ENCODE assay signal across 8 cellular contexts in genomic region chr22:46044718-46045458, GRCh38.
DNase-seq lines count a peak whose midpoint lies in the region; ATAC-seq and TF ChIP-seq lines count a peak whose summit lies in the region.

No MANE protein-coding gene starts in this region.

- H3K36me3 ChIP-seq in SK-N-MC (ENCODE audit: insufficient read depth, low read length) (no peaks in the 10 kb centered on the region), muscle layer of duodenum (ENCODE audit: control insufficient read depth in 1 of 2, insufficient read depth in 2 of 2, low read length in 2 of 2) (no peaks in the 10 kb centered on the region), urinary bladder (ENCODE audit: insufficient read depth) (no peaks in the 10 kb centered on the region)

- peak overlapping the region; percentile 81 for H3K9ac ChIP-seq in SK-N-MC (ENCODE audit: insufficient read length)

- H3K27ac ChIP-seq in C4-2B: peak overlapping the region; percentile 99
- H3K27ac ChIP-seq in SK-N-MC: peak overlapping the region; percentile 77
- peak overlapping the region; percentile 79 for H3K27ac ChIP-seq in epithelial cell of prostate
- H3K27ac ChIP-seq in muscle layer of duodenum (ENCODE audit: low read length): peak overlapping the region; percentile 95
- peak overlapping the region; percentile 91 for H3K27ac ChIP-seq in urinary bladder (ENCODE audit: low read depth)

- no peaks in the 10 kb centered on the region for H3K27me3 ChIP-seq in muscle layer of duodenum (ENCODE audit: low read depth, low read length)

- no peak for TF ChIP-seq CTCF in C4-2B (conservative IDR thresholded peaks at IDR 0.05)

- no peak for ATAC-seq in GM21529 (IDR thresholded peaks at IDR 0.05; ENCODE audit: unreplicated experiment)

- 2% methylated on average over 77 of the region's 77 CpGs for WGBS in urinary bladder

- H3K4me3 ChIP-seq in SK-N-MC (peak overlapping the region; percentile 77), muscle layer of duodenum (ENCODE audit: low read depth in 1 of 2, low read length in 2 of 2) (peak overlapping the region; percentile 69 to 80), urinary bladder (ENCODE audit: low read depth, low read length) (peak overlapping the region; percentile 81)

- H3K4me1 ChIP-seq in muscle layer of duodenum (ENCODE audit: control insufficient read depth in 1 of 2, insufficient read depth in 2 of 2, low read length in 2 of 2) (peaks cover 18 to 55% of the 10 kb centered on the region in 2 donors), urinary bladder (ENCODE audit: insufficient read depth) (no peaks in the 10 kb centered on the region)

- H3K9me3 ChIP-seq in SK-N-MC (ENCODE audit: low read depth, low read length): no peaks in the 10 kb centered on the region
- H3K9me3 ChIP-seq in muscle layer of duodenum (ENCODE audit: control insufficient read depth in 1 of 2, low read length in 2 of 2): no peaks in the 10 kb centered on the region

- DNase-seq in SK-N-MC (ENCODE audit: low read depth, low spot score) (no peak), epithelial cell of prostate (ENCODE audit: low read depth, low spot score) (no peak), NCI-H2029 (lab: John Stamatoyannopoulos, UW) (no peak), hepatic stellate cell (ENCODE audit: low spot score) (no peak)
